Comparison of ENCODE assay signal across 8 cellular contexts in the genomic region with DNA sequence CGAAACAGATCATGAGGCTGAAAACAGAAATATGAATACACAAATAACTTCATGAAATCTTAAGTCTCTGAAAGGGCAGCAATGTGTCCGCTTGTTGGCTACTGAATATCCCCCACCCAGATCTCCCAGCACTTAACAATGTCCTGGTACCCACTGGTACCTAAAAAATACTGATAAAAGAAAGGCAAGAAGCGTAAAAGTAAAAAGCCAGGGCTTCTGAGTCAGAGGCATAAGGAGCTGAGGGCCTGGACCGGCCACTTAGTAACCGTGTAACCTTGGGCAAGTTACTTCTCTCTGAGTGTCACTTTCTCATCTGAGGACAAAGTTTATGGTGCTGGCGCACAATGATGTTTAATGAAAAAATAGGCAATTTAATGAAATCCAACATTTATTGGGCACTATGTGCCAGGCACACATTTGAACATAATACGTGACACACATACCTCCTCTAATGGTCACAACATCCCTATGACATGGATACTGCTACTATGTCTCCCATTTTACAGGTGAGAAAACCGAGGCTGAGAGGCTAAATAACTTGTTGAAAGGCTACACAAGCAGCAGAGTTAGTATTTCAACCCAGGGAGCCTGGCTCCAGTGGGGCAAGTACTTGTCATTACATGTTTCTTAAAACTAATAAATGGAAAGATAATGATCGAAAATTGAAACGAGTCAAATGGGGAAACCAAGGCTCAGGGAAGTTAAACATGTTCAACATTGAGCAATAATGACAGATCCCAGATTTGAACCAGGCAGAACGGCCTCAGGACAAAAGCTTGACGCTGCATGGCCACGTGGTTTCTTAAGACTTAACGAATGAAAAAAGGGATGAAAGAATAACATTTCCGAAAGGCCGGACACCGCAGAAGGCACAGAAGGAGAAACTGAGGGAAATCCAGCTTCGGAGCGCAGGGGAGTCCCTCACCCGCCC. TPM values are rescaled to one million over a fixed set of nuclear protein-coding genes. Genes with fewer than 3 reads are reported as not detected.
A peak's percentile ranks its signal among the peaks of the same experiment; 100 is the strongest.
DNase-seq lines count a peak whose midpoint lies in the region; ATAC-seq, FAIRE-seq and TF ChIP-seq lines count a peak whose summit lies in the region.

No MANE protein-coding gene starts in this region.

- BruUV-seq in Calu3 (replicated peaks; lab: Mats Ljungman, UMichigan) (TSS peak; percentile 33), GM12878 (replicated peaks; lab: Mats Ljungman, UMichigan) (no TSS peak), HepG2 (replicated peaks; lab: Mats Ljungman, UMichigan) (no TSS peak)

- TF ChIP-seq POLR2A in GM12878 (IDR thresholded peaks at IDR 0.05; ENCODE audit: low read depth, low read length) (no peak), HepG2 (IDR thresholded peaks at IDR 0.05; ENCODE audit: insufficient read depth in 1 of 2, low read depth in 2 of 2, low read length in 2 of 2) (no peak)

- CTCF ChIA-PET in Calu3 (lab: Charles Lee) (interaction anchor here (0.5 to 1.8 kb wide), 11 partner anchors 8 to 933 kb away, joined by 3 to 9 read pairs (median 4); no protein-coding TSS in a partner anchor), GM12878 (lab: Yijun Ruan, JAX) (interaction anchor here (0.7 to 11.6 kb wide), 11 partner anchors 8 to 1575 kb away, joined by 3 to 114 read pairs (median 3); no protein-coding TSS in a partner anchor), HepG2 (lab: Yijun Ruan, JAX; ENCODE audit: low intra/inter-chr PET ratio, low total read pairs) (no interaction called here)

- TF ChIP-seq EP300 in GM12878 (IDR thresholded peaks at IDR 0.05; ENCODE audit: borderline replicate concordance in 1 of 2, control insufficient read depth in 1 of 2, low read depth in 2 of 2, low read length in 2 of 2) (no peak), HepG2 (IDR thresholded peaks at IDR 0.05; ENCODE audit: low read depth in 2 of 2, low read length in 2 of 2) (no peak), HepG2 (CRISPR knock-in tag; IDR thresholded peaks at IDR 0.05; ENCODE audit: borderline replicate concordance) (no peak)

- intact Hi-C loops in Calu3 (cut with micrococcal nuclease; ENCODE audit: unreplicated experiment): no loop called here
- intact Hi-C loops in GM12878 (cut with micrococcal nuclease; ENCODE audit: unreplicated experiment): no loop called here
- intact Hi-C loops in HepG2 (cut with micrococcal nuclease; ENCODE audit: unreplicated experiment): loop anchor here (1.0 kb wide), 2 partner anchors 20 to 282 kb away; partner anchors contain the start of gene ELMO2
- intact Hi-C loops in posterior cingulate gyrus (cut with DNase I): no loop called here

- FAIRE-seq in GM12878 (lab: Jason Lieb, UNC): no peak
- FAIRE-seq in HepG2 (lab: Jason Lieb, UNC): no peak

- no peak for TF ChIP-seq CTCF in Calu3 (IDR thresholded peaks at IDR 0.05; ENCODE audit: unreplicated experiment)
- TF ChIP-seq CTCF in GM12878 (IDR thresholded peaks at IDR 0.05 in 2 of 3, conservative IDR thresholded peaks at IDR 0.05 in 1 of 3; ENCODE audit: control insufficient read depth in 2 of 3, extremely low read depth in 1 of 3, insufficient read depth in 1 of 3, low read depth in 3 of 3, low read length in 3 of 3): no peak
- no peak for TF ChIP-seq CTCF in HepG2 (CRISPR knock-in tag; IDR thresholded peaks at IDR 0.05)

- no peak for DNase-seq in Calu3
- DNase-seq in GM12878 (ENCODE audit: low read depth, low spot score): no peak
- no peak for DNase-seq in HepG2 (ENCODE audit: low spot score)
- no peak for DNase-seq in posterior cingulate gyrus
- DNase-seq in stimulated activated naive CD4-positive, alpha-beta T cell treated with Interleukin-2 at 50 U/mL for 16 hours (lab: John Stamatoyannopoulos, UW): no peak

- peak overlapping the region; percentile 77 for H3K4me3 Mint-ChIP-seq in Calu3 (ENCODE audit: low read depth, unreplicated experiment)

- peak overlapping the region; percentile 69 for H3K27ac Mint-ChIP-seq in Calu3 (ENCODE audit: unreplicated experiment)

- H3K9ac ChIP-seq in GM12878 (ENCODE audit: control insufficient read depth, insufficient read depth, low read length) (peak overlapping the region; percentile 63), HepG2 (ENCODE audit: insufficient read depth, low read depth, low read length) (peak overlapping the region; percentile 90)

- H3K4me1 ChIP-seq in GM12878 (ENCODE audit: control insufficient read depth, insufficient read depth, low read length) (peaks cover 11% of the 10 kb centered on the region), HepG2 (ENCODE audit: insufficient read depth, low read length) (peaks cover 66% of the 10 kb centered on the region), thymus (ENCODE audit: control insufficient read depth, insufficient read depth, low read length) (peaks cover 18% of the 10 kb centered on the region)

- POLR2A ChIA-PET in GM12878 (lab: Charles Lee): interaction anchor here (0.5 to 1.5 kb wide), 7 partner anchors 100 to 887 kb away, joined by 3 to 6 read pairs (median 3); no protein-coding TSS in a partner anchor
- POLR2A ChIA-PET in HepG2 (lab: Yijun Ruan, JAX): interaction anchor here (0.9 to 2.2 kb wide), 15 partner anchors 14 to 165 kb away, joined by 3 to 10 read pairs (median 5); no protein-coding TSS in a partner anchor

- H3K4me2 ChIP-seq in GM12878 (ENCODE audit: control insufficient read depth, insufficient read depth) (peak overlapping the region; percentile 23), HepG2 (ENCODE audit: low read depth, low read length) (peak overlapping the region; percentile 89)

- peaks cover 3% of the 10 kb centered on the region; the same call in 1 of the 2 replicates for H4K20me1 ChIP-seq in GM12878 (ENCODE audit: control insufficient read depth, insufficient read depth)
- no peaks in the 10 kb centered on the region for H4K20me1 ChIP-seq in HepG2 (ENCODE audit: insufficient read depth, low read length)

- SMC1A ChIA-PET in GM12878 (lab: Charles Lee; ENCODE audit: uncharacterized antibody, unreplicated experiment): interaction anchor here (1.1 to 2.0 kb wide), 5 partner anchors 9 to 167 kb away, joined by 3 to 5 read pairs (median 5); no protein-coding TSS in a partner anchor

- ATAC-seq in GM12878: no peak
- no peak for ATAC-seq in HepG2
- no peak for ATAC-seq in HG03571 (IDR thresholded peaks at IDR 0.05; ENCODE audit: unreplicated experiment)

- H3K27me3 Mint-ChIP-seq in Calu3 (ENCODE audit: unreplicated experiment): no peaks in the 10 kb centered on the region

- H3K4me3 ChIP-seq in GM12878 (peak overlapping the region; percentile 78), HepG2 (replicated peaks in 1 of 3; ENCODE audit: insufficient read depth in 1 of 3, low read depth in 2 of 3, low read length in 3 of 3) (peak overlapping the region; percentile 69 to 90 (median 87)), thymus (ENCODE audit: low read length) (peak overlapping the region; percentile 68)

- peaks cover 7% of the 10 kb centered on the region for H3K9me3 Mint-ChIP-seq in Calu3 (ENCODE audit: low read depth, unreplicated experiment)

- H3K79me2 ChIP-seq in GM12878 (ENCODE audit: control insufficient read depth, insufficient read depth, low read length) (peaks cover 37% of the 10 kb centered on the region), HepG2 (ENCODE audit: insufficient read depth, low read length) (peaks cover 38% of the 10 kb centered on the region)

- H3K36me3 ChIP-seq in KOPT-K1 (ENCODE audit: insufficient read depth, low read length) (peaks cover 42% of the 10 kb centered on the region), GM12878 (ENCODE audit: control insufficient read depth in 2 of 2, insufficient read depth in 2 of 2, low read length in 1 of 2) (peaks cover 0 to 11% of the 10 kb centered on the region in 2 experiments; a peak in 1 of 4 replicates), HepG2 (replicated peaks in 1 of 2; ENCODE audit: control insufficient read depth in 1 of 2, insufficient read depth in 2 of 2, low read length in 2 of 2) (peaks cover 3 to 10% of the 10 kb centered on the region in 2 experiments; a peak in 3 of 5 replicates), thymus (ENCODE audit: control insufficient read depth, insufficient read depth) (no peaks in the 10 kb centered on the region)

- H3K27me3 ChIP-seq in GM12878 (replicated peaks in 1 of 2; ENCODE audit: control insufficient read depth in 2 of 2, insufficient read depth in 2 of 2, low read length in 1 of 2): no peaks in the 10 kb centered on the region
- peaks cover 0 to 5% of the 10 kb centered on the region in 2 experiments; a peak in 1 of 5 replicates for H3K27me3 ChIP-seq in HepG2 (ENCODE audit: control insufficient read depth in 1 of 2, insufficient read depth in 2 of 2, low read length in 2 of 2)
- H3K27me3 ChIP-seq in thymus (ENCODE audit: control insufficient read depth, insufficient read depth): no peaks in the 10 kb centered on the region

- WGBS in GM12878 (ENCODE audit: insufficient coverage, insufficient replicate concordance, low lambda C conversion rate, missing lambda C conversion rate): 3% methylated on average over 20 of the region's 20 CpGs
- WGBS in HepG2 (ENCODE audit: low lambda C conversion rate): 14% methylated on average over 20 of the region's 20 CpGs
- 28% methylated on average over 20 of the region's 20 CpGs for WGBS in thymus

- peaks cover 30% of the 10 kb centered on the region for H3K36me3 Mint-ChIP-seq in Calu3 (ENCODE audit: insufficient read depth, unreplicated experiment)

- in situ Hi-C loops in GM12878 (cut with MboI): loop anchor here (10.0 kb wide), 1 partner anchor 134 kb away; the partner anchor contains the start of gene OCSTAMP
- in situ Hi-C loops in HepG2 (cut with HindIII; ENCODE audit: extremely low pct_ligation_motif_present, low pct_unique_long_range_greater_than_20kb): no loop called here

- H3K27ac ChIP-seq in KOPT-K1 (ENCODE audit: low read depth, low read length, poor library complexity, severe bottlenecking) (peak overlapping the region; percentile 84), GM12878 (ENCODE audit: control insufficient read depth, insufficient read depth) (peak overlapping the region; percentile 76), HepG2 (ENCODE audit: extremely low read length, insufficient read depth, low read length) (peak overlapping the region; percentile 72), thymus (ENCODE audit: low read depth) (peak overlapping the region; percentile 81)

- TF ChIP-seq RAD21 in GM12878 (IDR thresholded peaks at IDR 0.05; ENCODE audit: insufficient read depth, low read depth, low read length) (no peak), HepG2 (CRISPR knock-in tag; IDR thresholded peaks at IDR 0.05) (no peak)

- H3K4me1 Mint-ChIP-seq in Calu3 (ENCODE audit: low read depth, unreplicated experiment): peaks cover 9% of the 10 kb centered on the region

- H3K9me3 ChIP-seq in KOPT-K1 (ENCODE audit: insufficient read depth, low read length, poor library complexity, severe bottlenecking) (no peaks in the 10 kb centered on the region), GM12878 (replicated peaks; ENCODE audit: control insufficient read depth, insufficient read depth, low read length) (no peaks in the 10 kb centered on the region; the same call in 1 of the 3 replicates), HepG2 (ENCODE audit: low read length) (no peaks in the 10 kb centered on the region), thymus (ENCODE audit: control insufficient read depth) (no peaks in the 10 kb centered on the region)

- RAD21 ChIA-PET in GM12878 (lab: Charles Lee; ENCODE audit: unreplicated experiment): interaction anchor here (0.8 kb wide), 1 partner anchor 147 kb away, joined by 3 read pairs; no protein-coding TSS in a partner anchor

- H2AFZ ChIP-seq in GM12878 (ENCODE audit: control insufficient read depth, low read depth, low read length): peak overlapping the region; percentile 76
- no peak overlapping the region for H2AFZ ChIP-seq in HepG2 (ENCODE audit: low read length)

RNA-seq across cellular contexts. Expression of gene TP53RK, which starts 0.8 kb away (rescaled TPM):
- 19.2 and 21.0 TPM in 2 replicates for total RNA-seq in Calu3 (2022)
- 19.6 and 20.3 TPM in 2 replicates for total RNA-seq in GM12878 (2013; cell fraction: nucleolus; rRNA removed)
- total RNA-seq in GM12878 (2014; rRNA removed): 23.1 and 25.8 TPM in 2 replicates
- total RNA-seq in GM12878 (2014; rRNA removed; fragmentation: Illumina TruSeq; extraction: Trizol): 14.6 and 14.8 TPM in 2 replicates
- 14.3 and 15.5 TPM in 2 replicates for total RNA-seq in GM12878 (2021)
- 5.2 TPM for polyA plus RNA-seq in GM12878 (2011; ENCODE audit: low read depth)
- 19.8 and 24.7 TPM in 2 replicates for polyA plus RNA-seq in GM12878 (2011; rRNA removed)
- polyA plus RNA-seq in GM12878 (2011; cell fraction: cytosol; rRNA removed): 11.8 and 12.5 TPM in 2 replicates
- 7.0 and 8.5 TPM in 2 replicates for polyA plus RNA-seq in GM12878 (2011; cell fraction: nucleus; rRNA removed)
- polyA plus RNA-seq in GM12878 (2012): 6.4 and 8.9 TPM in 2 replicates
- polyA plus RNA-seq in GM12878 (2014; fragmentation: Illumina TruSeq; extraction: Trizol): 12.8 and 14.1 TPM in 2 replicates
- polyA plus RNA-seq in GM12878 (2014; fragmentation: Nextera tagmentation; extraction: Ambion mirVana): 1 to 10 TPM; 3.8 to 6.2 TPM
- 16.2 and 16.7 TPM in 2 replicates for polyA plus RNA-seq in GM12878 (2014; rRNA removed)
- 10 to 100 TPM; 20.8 to 22.3 TPM for polyA plus RNA-seq in GM12878 (2016; fragmentation: Nextera tagmentation; extraction: Ambion mirVana)
- 12.6 and 13.1 TPM in 2 replicates for polyA minus RNA-seq in GM12878 (2011; rRNA and poly(A)+ RNA removed)
- 4.7 and 7.5 TPM in 2 replicates for polyA minus RNA-seq in GM12878 (2011; cell fraction: cytosol; rRNA and poly(A)+ RNA removed)
- 6.2 and 9.7 TPM in 2 replicates for polyA minus RNA-seq in GM12878 (2011; cell fraction: nucleus; rRNA and poly(A)+ RNA removed)
- total RNA-seq in HepG2 (2016; rRNA removed; fragmentation: Illumina TruSeq; extraction: Trizol): 25.5 and 31.0 TPM in 2 replicates
- total RNA-seq in HepG2 (2016; cell fraction: cytosol; rRNA removed; fragmentation: Illumina TruSeq; extraction: Trizol; ENCODE audit: low read depth): 5.6 and 7.0 TPM in 2 replicates
- total RNA-seq in HepG2 (2016; cell fraction: insoluble cytoplasmic fraction; rRNA removed; fragmentation: Illumina TruSeq; extraction: Trizol): 26.0 and 33.1 TPM in 2 replicates
- total RNA-seq in HepG2 (2016; cell fraction: membrane; rRNA removed; fragmentation: Illumina TruSeq; extraction: Trizol): 12.6 and 14.4 TPM in 2 replicates
- 15.4 and 17.9 TPM in 2 replicates for total RNA-seq in HepG2 (2016; cell fraction: nucleus; rRNA removed; fragmentation: Illumina TruSeq; extraction: Trizol)
- polyA plus RNA-seq in HepG2 (2011; rRNA removed): 11.3 and 12.9 TPM in 2 replicates
- polyA plus RNA-seq in HepG2 (2011; cell fraction: cytosol; rRNA removed): 9.0 and 10.2 TPM in 2 replicates
- 4.4 and 5.3 TPM in 2 replicates for polyA plus RNA-seq in HepG2 (2011; cell fraction: nucleus; rRNA removed)
- 10.7 and 12.3 TPM in 2 replicates for polyA plus RNA-seq in HepG2 (2012)
- 3.9 and 4.7 TPM in 2 replicates for polyA plus RNA-seq in HepG2 (2016; cell fraction: cytosol; fragmentation: Illumina TruSeq; extraction: Trizol; ENCODE audit: low read depth)
- polyA plus RNA-seq in HepG2 (2016; cell fraction: insoluble cytoplasmic fraction; fragmentation: Illumina TruSeq; extraction: Trizol; ENCODE audit: low read depth): 28.1 and 30.7 TPM in 2 replicates
- polyA plus RNA-seq in HepG2 (2016; cell fraction: membrane; fragmentation: Illumina TruSeq; extraction: Trizol; ENCODE audit: low read depth): 7.3 and 9.0 TPM in 2 replicates
- polyA plus RNA-seq in HepG2 (2016; cell fraction: nucleus; fragmentation: Illumina TruSeq; extraction: Trizol; ENCODE audit: insufficient read depth, low read depth): 18.2 and 18.6 TPM in 2 replicates
- 9.2 and 11.2 TPM in 2 replicates for polyA minus RNA-seq in HepG2 (2011; rRNA and poly(A)+ RNA removed; ENCODE audit: low replicate concordance)
- polyA minus RNA-seq in HepG2 (2011; cell fraction: cytosol; rRNA and poly(A)+ RNA removed): 10.6 and 11.6 TPM in 2 replicates
- 12.6 and 13.1 TPM in 2 replicates for polyA minus RNA-seq in HepG2 (2011; cell fraction: nucleus; rRNA and poly(A)+ RNA removed)
- polyA plus RNA-seq in thymus: 13.1 TPM

RNA-seq across cellular contexts. Expression of gene SLC2A10, which starts 21.0 kb away (rescaled TPM):
- total RNA-seq in Calu3 (2022) (24.0 and 24.9 TPM in 2 replicates), GM12878 (2014; rRNA removed) (not detected in 2 replicates), GM12878 (2014; rRNA removed; fragmentation: Illumina TruSeq; extraction: Trizol) (not detected in 2 replicates), GM12878 (2021) (not detected in 2 replicates), HepG2 (2016; rRNA removed; fragmentation: Illumina TruSeq; extraction: Trizol) (9.6 and 16.0 TPM in 2 replicates)
- not detected in 2 replicates for total RNA-seq in GM12878 (2013; cell fraction: nucleolus; rRNA removed)
- polyA plus RNA-seq in GM12878 (2011; ENCODE audit: low read depth): not detected
- polyA plus RNA-seq in GM12878 (2011; rRNA removed) (not detected in 2 replicates), GM12878 (2014; fragmentation: Illumina TruSeq; extraction: Trizol) (not detected in 2 replicates), GM12878 (2014; fragmentation: Nextera tagmentation; extraction: Ambion mirVana) (not detected), GM12878 (2014; rRNA removed) (not detected in 2 replicates), GM12878 (2016; fragmentation: Nextera tagmentation; extraction: Ambion mirVana) (not detected), HepG2 (2011; rRNA removed) (16.7 and 18.4 TPM in 2 replicates), thymus (4.8 TPM)
- not detected in 2 replicates for polyA plus RNA-seq in GM12878 (2011; cell fraction: cytosol; rRNA removed)
- not detected in 2 replicates for polyA plus RNA-seq in GM12878 (2011; cell fraction: nucleus; rRNA removed)
- not detected in 2 replicates for polyA plus RNA-seq in GM12878 (2012)
- polyA minus RNA-seq in GM12878 (2011; rRNA and poly(A)+ RNA removed): not detected in 2 replicates
- not detected in 2 replicates for polyA minus RNA-seq in GM12878 (2011; cell fraction: cytosol; rRNA and poly(A)+ RNA removed)
- not detected in 2 replicates for polyA minus RNA-seq in GM12878 (2011; cell fraction: nucleus; rRNA and poly(A)+ RNA removed)
- total RNA-seq in HepG2 (2016; cell fraction: cytosol; rRNA removed; fragmentation: Illumina TruSeq; extraction: Trizol; ENCODE audit: low read depth): 12.4 and 15.5 TPM in 2 replicates
- total RNA-seq in HepG2 (2016; cell fraction: insoluble cytoplasmic fraction; rRNA removed; fragmentation: Illumina TruSeq; extraction: Trizol): 7.8 and 15.9 TPM in 2 replicates
- total RNA-seq in HepG2 (2016; cell fraction: membrane; rRNA removed; fragmentation: Illumina TruSeq; extraction: Trizol): 13.5 and 14.9 TPM in 2 replicates
- total RNA-seq in HepG2 (2016; cell fraction: nucleus; rRNA removed; fragmentation: Illumina TruSeq; extraction: Trizol): 16.7 and 19.1 TPM in 2 replicates
- 13.3 and 15.0 TPM in 2 replicates for polyA plus RNA-seq in HepG2 (2011; cell fraction: cytosol; rRNA removed)
- 17.7 and 19.3 TPM in 2 replicates for polyA plus RNA-seq in HepG2 (2011; cell fraction: nucleus; rRNA removed)
- 9.6 and 17.7 TPM in 2 replicates for polyA plus RNA-seq in HepG2 (2012)
- 13.4 and 16.9 TPM in 2 replicates for polyA plus RNA-seq in HepG2 (2016; cell fraction: cytosol; fragmentation: Illumina TruSeq; extraction: Trizol; ENCODE audit: low read depth)
- 8.0 and 9.1 TPM in 2 replicates for polyA plus RNA-seq in HepG2 (2016; cell fraction: insoluble cytoplasmic fraction; fragmentation: Illumina TruSeq; extraction: Trizol; ENCODE audit: low read depth)
- 10.5 and 11.4 TPM in 2 replicates for polyA plus RNA-seq in HepG2 (2016; cell fraction: membrane; fragmentation: Illumina TruSeq; extraction: Trizol; ENCODE audit: low read depth)
- polyA plus RNA-seq in HepG2 (2016; cell fraction: nucleus; fragmentation: Illumina TruSeq; extraction: Trizol; ENCODE audit: insufficient read depth, low read depth): 19.6 and 21.1 TPM in 2 replicates
- polyA minus RNA-seq in HepG2 (2011; rRNA and poly(A)+ RNA removed; ENCODE audit: low replicate concordance): 56.1 TPM in 1 of 2 replicates, not detected in the other
- polyA minus RNA-seq in HepG2 (2011; cell fraction: cytosol; rRNA and poly(A)+ RNA removed): 17.8 and 20.0 TPM in 2 replicates
- polyA minus RNA-seq in HepG2 (2011; cell fraction: nucleus; rRNA and poly(A)+ RNA removed): 22.7 and 27.8 TPM in 2 replicates

RNA-seq across cellular contexts. Expression of gene SLC13A3, which starts 37.2 kb away (rescaled TPM):
- total RNA-seq in Calu3 (2022): 0.49 TPM in 1 of 2 replicates, not detected in the other
- total RNA-seq in GM12878 (2013; cell fraction: nucleolus; rRNA removed): 0.95 and 1.1 TPM in 2 replicates
- not detected in 2 replicates for total RNA-seq in GM12878 (2014; rRNA removed)
- 0.09 TPM in 1 of 2 replicates, not detected in the other for total RNA-seq in GM12878 (2014; rRNA removed; fragmentation: Illumina TruSeq; extraction: Trizol)
- total RNA-seq in GM12878 (2021): 0.48 TPM in 1 of 2 replicates, not detected in the other
- 0.16 TPM for polyA plus RNA-seq in GM12878 (2011; ENCODE audit: low read depth)
- 0.45 and 0.76 TPM in 2 replicates for polyA plus RNA-seq in GM12878 (2011; rRNA removed)
- polyA plus RNA-seq in GM12878 (2011; cell fraction: cytosol; rRNA removed): 0.55 and 0.66 TPM in 2 replicates
- polyA plus RNA-seq in GM12878 (2011; cell fraction: nucleus; rRNA removed): 0.89 and 1.2 TPM in 2 replicates
- polyA plus RNA-seq in GM12878 (2012): 0.08 TPM in 2 replicates
- 0.03 TPM in 1 of 2 replicates, not detected in the other for polyA plus RNA-seq in GM12878 (2014; fragmentation: Illumina TruSeq; extraction: Trizol)
- polyA plus RNA-seq in GM12878 (2014; fragmentation: Nextera tagmentation; extraction: Ambion mirVana): under 1 TPM; 0.04 to 0.05 TPM
- polyA plus RNA-seq in GM12878 (2014; rRNA removed): 0.06 and 0.24 TPM in 2 replicates
- not detected for polyA plus RNA-seq in GM12878 (2016; fragmentation: Nextera tagmentation; extraction: Ambion mirVana)
- 0.73 and 0.98 TPM in 2 replicates for polyA minus RNA-seq in GM12878 (2011; rRNA and poly(A)+ RNA removed)
- 0.27 and 0.52 TPM in 2 replicates for polyA minus RNA-seq in GM12878 (2011; cell fraction: cytosol; rRNA and poly(A)+ RNA removed)
- 0.86 and 1.1 TPM in 2 replicates for polyA minus RNA-seq in GM12878 (2011; cell fraction: nucleus; rRNA and poly(A)+ RNA removed)
- total RNA-seq in HepG2 (2016; rRNA removed; fragmentation: Illumina TruSeq; extraction: Trizol): 27.9 and 66.5 TPM in 2 replicates
- total RNA-seq in HepG2 (2016; cell fraction: cytosol; rRNA removed; fragmentation: Illumina TruSeq; extraction: Trizol; ENCODE audit: low read depth): 23.8 and 30.4 TPM in 2 replicates
- 29.2 and 65.4 TPM in 2 replicates for total RNA-seq in HepG2 (2016; cell fraction: insoluble cytoplasmic fraction; rRNA removed; fragmentation: Illumina TruSeq; extraction: Trizol)
- total RNA-seq in HepG2 (2016; cell fraction: membrane; rRNA removed; fragmentation: Illumina TruSeq; extraction: Trizol): 25.6 and 35.7 TPM in 2 replicates
- total RNA-seq in HepG2 (2016; cell fraction: nucleus; rRNA removed; fragmentation: Illumina TruSeq; extraction: Trizol): 59.9 and 65.1 TPM in 2 replicates
- polyA plus RNA-seq in HepG2 (2011; rRNA removed): 63.3 and 76.0 TPM in 2 replicates
- 40.8 and 74.9 TPM in 2 replicates for polyA plus RNA-seq in HepG2 (2011; cell fraction: cytosol; rRNA removed)
- 88.1 and 138 TPM in 2 replicates for polyA plus RNA-seq in HepG2 (2011; cell fraction: nucleus; rRNA removed)
- polyA plus RNA-seq in HepG2 (2012): 42.2 and 59.1 TPM in 2 replicates
- polyA plus RNA-seq in HepG2 (2016; cell fraction: cytosol; fragmentation: Illumina TruSeq; extraction: Trizol; ENCODE audit: low read depth): 25.1 and 35.1 TPM in 2 replicates
- polyA plus RNA-seq in HepG2 (2016; cell fraction: insoluble cytoplasmic fraction; fragmentation: Illumina TruSeq; extraction: Trizol; ENCODE audit: low read depth): 30.5 and 31.8 TPM in 2 replicates
- 24.6 and 30.2 TPM in 2 replicates for polyA plus RNA-seq in HepG2 (2016; cell fraction: membrane; fragmentation: Illumina TruSeq; extraction: Trizol; ENCODE audit: low read depth)
- polyA plus RNA-seq in HepG2 (2016; cell fraction: nucleus; fragmentation: Illumina TruSeq; extraction: Trizol; ENCODE audit: insufficient read depth, low read depth): 99.0 and 99.2 TPM in 2 replicates
- 0.42 and 193 TPM in 2 replicates for polyA minus RNA-seq in HepG2 (2011; rRNA and poly(A)+ RNA removed; ENCODE audit: low replicate concordance)
- polyA minus RNA-seq in HepG2 (2011; cell fraction: cytosol; rRNA and poly(A)+ RNA removed): 32.3 and 43.5 TPM in 2 replicates
- polyA minus RNA-seq in HepG2 (2011; cell fraction: nucleus; rRNA and poly(A)+ RNA removed): 50.4 and 63.9 TPM in 2 replicates
- polyA plus RNA-seq in thymus: 1.9 TPM

Comparison
In these comparisons a context has a peak if more than half of its experiments do, and no peak if none do; other contexts are left out.
1. RNA of gene SLC2A10, which starts 21.0 kb away (total RNA-seq): 24.0 to 24.9 TPM in Calu3 and 7.8 to 19.1 TPM in HepG2; not detected in GM12878; every median in the first group is over 4 times any median in the second.
2. RNA of gene SLC13A3, which starts 37.2 kb away (total RNA-seq): 23.8 to 66.5 TPM in HepG2; 0.09 to 1.1 TPM in GM12878 and 0.49 TPM in Calu3; every median in the first group is over 10 times any median in the second.
3. Peak in every context shown above with its lines, with median percentiles within 50 percentile points of each other: H3K27ac ChIP-seq and H3K4me3 ChIP-seq.